Comparison of ENCODE assay signal across 8 cellular contexts in genomic region chr20:50931048-50931305, GRCh38. TPM values are rescaled to one million over a fixed set of nuclear protein-coding genes. Genes with fewer than 3 reads are reported as not detected.
A peak's percentile ranks its signal among the peaks of the same experiment; 100 is the strongest.
DNase-seq lines count a peak whose midpoint lies in the region; ATAC-seq, FAIRE-seq and TF ChIP-seq lines count a peak whose summit lies in the region.

No MANE protein-coding gene starts in this region.

- no peak for TF ChIP-seq POLR2A in upper lobe of left lung (IDR thresholded peaks at IDR 0.05)

- H3K4me3 ChIP-seq in GM08714 (ENCODE audit: low read length): peak overlapping the region; percentile 43; the same call in 1 of the 2 replicates
- peak overlapping the region; percentile 53 for H3K4me3 ChIP-seq in MG63
- H3K4me3 ChIP-seq in bronchial epithelial cell (ENCODE audit: low read depth, low read length): peak overlapping the region; percentile 82
- peak overlapping the region; percentile 98 for H3K4me3 ChIP-seq in lung
- H3K4me3 ChIP-seq in upper lobe of left lung: peak overlapping the region; percentile 49 to 95 (median 87)

- TF ChIP-seq CTCF in bronchial epithelial cell (IDR thresholded peaks at IDR 0.05; ENCODE audit: insufficient read depth, low read length, severe bottlenecking) (no peak), lung (IDR thresholded peaks at IDR 0.05; ENCODE audit: control extremely low read depth, extremely low read depth) (no peak), upper lobe of left lung (IDR thresholded peaks at IDR 0.05) (no peak)

- H3K4me1 ChIP-seq in lung (ENCODE audit: control insufficient read depth in 2 of 2, insufficient read depth in 2 of 2, low read length in 2 of 2) (peaks cover 5 to 11% of the 10 kb centered on the region in 2 donors), upper lobe of left lung (peaks cover 32 to 44% (median 36%) of the 10 kb centered on the region in 4 donors)

- TF ChIP-seq EP300 in upper lobe of left lung (IDR thresholded peaks at IDR 0.05): no peak

- H3K27me3 ChIP-seq in MG63 (no peaks in the 10 kb centered on the region), bronchial epithelial cell (ENCODE audit: control insufficient read depth, insufficient read depth, low read length) (no peaks in the 10 kb centered on the region), lung (ENCODE audit: control insufficient read depth, insufficient read depth) (no peaks in the 10 kb centered on the region), upper lobe of left lung (no peaks in the 10 kb centered on the region)

- ATAC-seq in GM21723 (IDR thresholded peaks at IDR 0.05; ENCODE audit: unreplicated experiment) (peak; percentile 14), lung (ENCODE audit: insufficient read depth, low FRiP score) (peak; percentile 10), upper lobe of left lung (ENCODE audit: low FRiP score in 2 of 2) (peak; percentile 5 to 70)

- H3K27ac ChIP-seq in lung (ENCODE audit: low read depth in 1 of 2, low read length in 1 of 2) (peak overlapping the region; percentile 95 to 100), upper lobe of left lung (peak overlapping the region; percentile 97 to 100 (median 99))

- H3K9me3 ChIP-seq in MG63 (no peaks in the 10 kb centered on the region), lung (ENCODE audit: control insufficient read depth in 2 of 2, insufficient read depth in 1 of 2, low read length in 1 of 2) (no peaks in the 10 kb centered on the region), upper lobe of left lung (no peaks in the 10 kb centered on the region)

- WGBS in lung, 2 donors: 0% methylated on average over 25 of the region's 27 CpGs; no CpG with 5 or more reads in 1 of the 2 donors
- 0% methylated on average over 2 of the region's 27 CpGs; no CpG with 5 or more reads in 1 of the 2 donors for WGBS in upper lobe of left lung, 2 donors

- DNase-seq in MG63 (no peak), bronchial epithelial cell (ENCODE audit: low read depth) (no peak), lung (ENCODE audit: low spot score) (no peak), upper lobe of left lung (no peak), NCI-H69 (lab: John Stamatoyannopoulos, UW) (no peak), OCI-M2 (lab: John Stamatoyannopoulos, UW; ENCODE audit: unreplicated experiment) (no peak)

- peaks cover 78% of the 10 kb centered on the region for H3K36me3 ChIP-seq in MG63
- H3K36me3 ChIP-seq in bronchial epithelial cell (ENCODE audit: control insufficient read depth, insufficient read depth, low read length): peaks cover 3% of the 10 kb centered on the region
- peaks cover 2 to 5% of the 10 kb centered on the region in 2 donors for H3K36me3 ChIP-seq in lung (ENCODE audit: control insufficient read depth in 2 of 2, insufficient read depth in 2 of 2, low read length in 2 of 2)
- peaks cover 12 to 37% (median 18%) of the 10 kb centered on the region in 4 donors for H3K36me3 ChIP-seq in upper lobe of left lung

- FAIRE-seq in bronchial epithelial cell (lab: Jason Lieb, UNC): no peak

RNA-seq across cellular contexts. Expression of gene ADNP, which starts 0.3 kb away (rescaled TPM):
- total RNA-seq in MG63 (2014; rRNA removed; shearing (Covaris generic); ENCODE audit: low replicate concordance): 11.6 and 13.8 TPM in 2 replicates
- total RNA-seq in bronchial epithelial cell (22.5 and 28.2 TPM in 2 replicates), lung (10 to 100 TPM; 49.0 to 81.5 TPM), upper lobe of left lung (10 to 100 TPM; 27.3 to 72.6 (median 45.0) TPM)
- 10 to 100 TPM; 18.0 to 33.9 TPM for polyA plus RNA-seq in lung

RNA-seq across cellular contexts. Expression of gene DPM1, which starts 27.4 kb away (rescaled TPM):
- total RNA-seq in MG63 (2014; rRNA removed; shearing (Covaris generic); ENCODE audit: low replicate concordance): 187 and 483 TPM in 2 replicates
- total RNA-seq in bronchial epithelial cell (82.7 and 87.8 TPM in 2 replicates), lung (10 to 100 TPM; 32.2 to 34.5 TPM), upper lobe of left lung (10 to 100 TPM; 16.4 to 61.2 (median 28.4) TPM)
- 10 to 100 TPM; 27.9 to 57.3 TPM for polyA plus RNA-seq in lung

RNA-seq across cellular contexts. Expression of gene MOCS3, which starts 27.6 kb away (rescaled TPM):
- 11.7 and 13.6 TPM in 2 replicates for total RNA-seq in MG63 (2014; rRNA removed; shearing (Covaris generic); ENCODE audit: low replicate concordance)
- total RNA-seq in bronchial epithelial cell (8.1 and 9.7 TPM in 2 replicates), lung (1 to 10 TPM; 3.3 to 5.9 TPM), upper lobe of left lung (1 to 10 TPM; 1.6 to 5.3 (median 4.4) TPM)
- polyA plus RNA-seq in lung: 1 to 10 TPM; 1.8 to 3.4 TPM

Comparison
In these comparisons a context has a peak if more than half of its experiments do, and no peak if none do; other contexts are left out.
1. H3K4me3 ChIP-seq: peak in every context shown above with its lines; median percentile 98 in lung; 87 in upper lobe of left lung; 82 in bronchial epithelial cell; 53 in MG63; 43 in GM08714.